In the genomic region with DNA sequence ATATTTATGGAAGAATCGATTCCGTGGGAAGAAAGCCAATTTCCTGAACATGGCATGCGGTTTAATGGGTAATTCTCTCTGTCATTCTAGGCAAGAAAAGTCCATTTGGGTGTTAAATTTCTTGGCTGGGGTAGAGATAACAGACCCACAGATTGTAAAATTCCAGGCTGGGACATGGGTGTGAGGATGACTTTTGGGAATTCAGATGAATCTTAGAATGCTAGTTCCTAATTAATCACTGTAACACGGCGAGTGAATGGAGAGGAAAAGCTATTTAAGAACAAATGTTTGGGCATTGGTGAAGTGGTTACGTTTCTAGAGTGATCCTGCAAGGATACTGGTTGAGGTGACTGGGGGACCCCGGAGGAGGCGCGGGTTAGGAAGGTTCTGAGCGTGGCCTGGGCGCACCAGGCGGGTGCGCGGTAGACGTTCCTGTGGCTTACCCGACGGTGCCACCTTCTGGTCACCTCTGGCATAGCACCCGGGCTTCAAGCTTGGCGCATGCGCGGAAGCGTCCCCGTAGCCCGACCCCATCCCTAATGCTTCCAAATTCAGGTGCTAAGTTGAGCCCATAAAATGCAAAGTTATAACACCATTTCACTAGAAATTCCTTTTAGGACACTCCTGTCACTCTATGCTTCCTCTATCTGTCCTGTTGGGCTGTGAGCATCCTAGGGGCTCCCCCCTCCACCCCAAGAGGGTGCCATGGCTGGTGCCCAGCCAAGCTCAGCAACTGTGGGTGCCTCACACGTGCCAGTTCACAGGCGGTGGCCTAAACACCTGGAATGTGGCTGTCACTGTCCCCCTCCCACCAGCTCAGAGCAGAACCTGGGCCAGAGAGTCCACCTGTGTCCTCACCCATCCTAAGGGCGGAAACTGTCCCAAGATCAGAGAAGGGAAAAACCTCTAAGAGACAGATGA, we compare ENCODE assay signal across 8 cellular contexts.
DNase-seq lines count a peak whose midpoint lies in the region; ATAC-seq and TF ChIP-seq lines count a peak whose summit lies in the region.

No MANE protein-coding gene starts in this region.

- no peak overlapping the region for H3K27ac Mint-ChIP-seq in activated CD4-positive, alpha-beta T cell treated with anti-CD3 and anti-CD28 coated beads for 36 hours

- no peaks in the 10 kb centered on the region for H3K36me3 Mint-ChIP-seq in activated CD4-positive, alpha-beta T cell treated with anti-CD3 and anti-CD28 coated beads for 36 hours (ENCODE audit: low read depth)

- H3K4me3 ChIP-seq in AG04449 (ENCODE audit: low read depth, low read length) (no peak overlapping the region), choroid plexus epithelial cell (ENCODE audit: low read depth, low read length) (peak overlapping the region; percentile 22), lower leg skin (ENCODE audit: low read depth, poor library complexity, severe bottlenecking) (no peak overlapping the region)

- ATAC-seq in GM18505 (IDR thresholded peaks at IDR 0.05; ENCODE audit: unreplicated experiment) (peak; percentile 91), HG02943 (IDR thresholded peaks at IDR 0.05; ENCODE audit: low read depth, unreplicated experiment) (peak; percentile 89)
- ATAC-seq in activated CD4-positive, alpha-beta T cell treated with anti-CD3 and anti-CD28 coated beads for 36 hours: peak; percentile 89

- DNase-seq in AG04449 (ENCODE audit: low read depth, low spot score) (no peak), NCI-H2227 (lab: John Stamatoyannopoulos, UW; ENCODE audit: unreplicated experiment) (peak; percentile 69), choroid plexus epithelial cell (ENCODE audit: low read depth) (peak; percentile 65), lower leg skin (ENCODE audit: low spot score in 2 of 2) (peak; percentile 77 to 97)
- DNase-seq in activated CD4-positive, alpha-beta T cell treated with anti-CD3 and anti-CD28 coated beads for 36 hours: peak; percentile 92
- peak; percentile 80 to 89 (median 81) for DNase-seq in stimulated activated CD4-positive, alpha-beta T cell treated with anti-CD3 and anti-CD28 coated beads, TNF-alpha, amount 100 ng/mL, for 4 hours (ENCODE audit: low read depth in 3 of 3)

- CTCF ChIA-PET in AG04449 (lab: Yijun Ruan, JAX): interaction anchor here (0.5 to 3.5 kb wide), 23 partner anchors 9 to 516 kb away, joined by 3 to 24 read pairs (median 4); partner anchors contain the start of gene PTPRE
- CTCF ChIA-PET in activated CD4-positive, alpha-beta T cell treated with anti-CD3 and anti-CD28 coated beads for 36 hours (lab: Charles Lee): interaction anchor here (0.6 to 9.8 kb wide), 34 partner anchors 9 to 1553 kb away, joined by 3 to 147 read pairs (median 4); partner anchors contain the start of gene PTPRE

- peak overlapping the region; percentile 28 for H3K4me3 Mint-ChIP-seq in activated CD4-positive, alpha-beta T cell treated with anti-CD3 and anti-CD28 coated beads for 36 hours

- intact Hi-C loops in activated CD4-positive, alpha-beta T cell treated with anti-CD3 and anti-CD28 coated beads for 36 hours (cut with DNase I, micrococcal nuclease): loop anchor here (1.0 to 5.0 kb wide), 5 partner anchors 21 to 294 kb away; partner anchors contain the start of gene PTPRE (in 1 of the 2)
- intact Hi-C loops in lower leg skin (cut with DNase I; ENCODE audit: low total_unique reads): no loop called here

- peaks cover 3% of the 10 kb centered on the region for H3K27me3 Mint-ChIP-seq in activated CD4-positive, alpha-beta T cell treated with anti-CD3 and anti-CD28 coated beads for 36 hours

- TF ChIP-seq CTCF in AG04449 (IDR thresholded peaks at IDR 0.05; ENCODE audit: insufficient read depth, low read length, missing control alignments): peak; percentile 96
- TF ChIP-seq CTCF in choroid plexus epithelial cell (conservative IDR thresholded peaks at IDR 0.05; ENCODE audit: low read depth, low read length): peak; percentile 97
- peak in 1 of 3 donors; percentile 97 for TF ChIP-seq CTCF in lower leg skin (IDR thresholded peaks at IDR 0.05)

- POLR2A ChIA-PET in AG04449 (lab: Yijun Ruan, JAX): no interaction called here
- POLR2A ChIA-PET in activated CD4-positive, alpha-beta T cell treated with anti-CD3 and anti-CD28 coated beads for 36 hours (lab: Charles Lee): interaction anchor here (0.7 to 1.0 kb wide), 3 partner anchors 36 to 106 kb away, joined by 3 to 5 read pairs (median 3); partner anchors contain the start of gene PTPRE

- no peaks in the 10 kb centered on the region for H3K9me3 Mint-ChIP-seq in activated CD4-positive, alpha-beta T cell treated with anti-CD3 and anti-CD28 coated beads for 36 hours (ENCODE audit: low read depth)

- peaks cover 7% of the 10 kb centered on the region for H3K4me1 Mint-ChIP-seq in activated CD4-positive, alpha-beta T cell treated with anti-CD3 and anti-CD28 coated beads for 36 hours

- WGBS in lower leg skin, 2 donors: 12 to 16% methylated on average over 27 of the region's 27 CpGs

- TF ChIP-seq POLR2A in GM18505 (IDR thresholded peaks at IDR 0.05; ENCODE audit: borderline replicate concordance, extremely low read depth, insufficient read depth, insufficient read length) (no peak), lower leg skin (IDR thresholded peaks at IDR 0.05) (no peak)
